In the genomic region with DNA sequence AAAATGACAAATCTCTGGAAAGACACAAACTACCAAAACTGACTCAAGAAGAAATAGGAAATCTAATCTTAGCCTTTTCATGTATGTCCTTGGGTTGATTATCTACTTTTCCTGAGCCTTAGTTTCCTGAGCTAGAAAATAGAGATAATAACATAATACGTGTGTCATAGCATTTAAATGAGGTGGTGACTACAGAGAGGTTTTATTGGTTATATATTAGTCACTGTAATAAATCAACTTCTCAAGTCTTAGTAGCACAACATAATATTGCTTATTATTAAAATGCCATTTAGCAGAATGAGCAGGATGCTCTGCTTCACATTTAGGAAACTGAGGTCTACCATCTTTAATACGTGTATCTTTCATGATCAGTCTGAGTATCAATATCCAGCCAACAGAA, we compare ENCODE assay signal across 18 cellular contexts. TPM values are rescaled to one million over a fixed set of nuclear protein-coding genes. Genes with fewer than 3 reads are reported as not detected.
DNase-seq lines count a peak whose midpoint lies in the region; ATAC-seq, FAIRE-seq and TF ChIP-seq lines count a peak whose summit lies in the region.
"Had no signal": no experiment of that assay in that cellular context is flagged by ENCODE, and none has a peak within 500 bp of the region (broad histone marks: within the 10 kb centered on the region; RNA-seq: fewer than 3 reads in every experiment).

No MANE protein-coding gene starts in this region.

- ATAC-seq in foreskin keratinocyte: peak; percentile 79
- ATAC-seq in HG02610 (IDR thresholded peaks at IDR 0.05; ENCODE audit: unreplicated experiment): no peak

- H3K27me3 ChIP-seq in foreskin keratinocyte: no peaks in the 10 kb centered on the region
- H3K27me3 ChIP-seq: BLaER1 had no signal

- peak; percentile 21 for FAIRE-seq in RCC 7860 (lab: Jason Lieb, UNC)
- FAIRE-seq: GM12891, H1 had no signal

- H3K27ac ChIP-seq in foreskin keratinocyte: no peak overlapping the region
- H3K27ac ChIP-seq: 22Rv1, BLaER1, HL-60 had no signal

- CTCF ChIA-PET in GM10248 (lab: Yijun Ruan, JAX): interaction anchor here (2.0 kb wide), 1 partner anchor 775 kb away, joined by 6 read pairs; no protein-coding TSS in a partner anchor

- POLR2A ChIA-PET in GM10248 (lab: Yijun Ruan, JAX): no interaction called here

- H3K4me3 ChIP-seq in AG09309 (ENCODE audit: control insufficient read depth, low read depth, low read length): no peak overlapping the region
- H3K4me3 ChIP-seq: BLaER1, HAP-1 had no signal

- TF ChIP-seq CTCF in AG09309 (IDR thresholded peaks at IDR 0.05; ENCODE audit: control insufficient read depth, insufficient read depth, low read depth, low read length, missing control alignments): no peak
- TF ChIP-seq CTCF in foreskin keratinocyte (conservative IDR thresholded peaks at IDR 0.05): no peak
- TF ChIP-seq CTCF in GM10248 (IDR thresholded peaks at IDR 0.05; ENCODE audit: control extremely low read depth, extremely low read depth, low read depth, missing control alignments): no peak

- DNase-seq in AG09309 (ENCODE audit: low read depth) (peak; percentile 11), RCC 7860 (ENCODE audit: low spot score) (no peak), dermis blood vessel endothelial cell (peak; percentile 37), foreskin keratinocyte (no peak), OCI-M2 (lab: John Stamatoyannopoulos, UW; ENCODE audit: unreplicated experiment) (no peak), HuH-7 (ENCODE audit: low spot score) (no peak), GM10248 (ENCODE audit: extremely low spot score) (no peak)
- DNase-seq: AML-193; CD8-positive, alpha-beta memory T cell; IMR-90; KBM-7 had no signal

- peaks cover 4% of the 10 kb centered on the region for H3K4me1 ChIP-seq in foreskin keratinocyte

RNA-seq across cellular contexts. Expression of gene PJA2, which starts 7.1 kb away (rescaled TPM):
- total RNA-seq in dermis blood vessel endothelial cell (79.0 and 95.2 TPM in 2 replicates), foreskin keratinocyte (39.0 and 41.1 TPM in 2 replicates)
- 8.8 and 10.2 TPM in 2 replicates for polyA plus RNA-seq in foreskin keratinocyte

Comparison
In these comparisons a context has a peak if more than half of its experiments do, and no peak if none do; other contexts are left out.
1. DNase-seq: peak in AG09309 (single experiment) and dermis blood vessel endothelial cell (single experiment); none in RCC 7860 (single experiment), foreskin keratinocyte (0 of 2), OCI-M2 (single experiment), HuH-7 (single experiment) and GM10248 (single experiment).